18 cellular contexts compared by ENCODE assay signal in the genomic region with DNA sequence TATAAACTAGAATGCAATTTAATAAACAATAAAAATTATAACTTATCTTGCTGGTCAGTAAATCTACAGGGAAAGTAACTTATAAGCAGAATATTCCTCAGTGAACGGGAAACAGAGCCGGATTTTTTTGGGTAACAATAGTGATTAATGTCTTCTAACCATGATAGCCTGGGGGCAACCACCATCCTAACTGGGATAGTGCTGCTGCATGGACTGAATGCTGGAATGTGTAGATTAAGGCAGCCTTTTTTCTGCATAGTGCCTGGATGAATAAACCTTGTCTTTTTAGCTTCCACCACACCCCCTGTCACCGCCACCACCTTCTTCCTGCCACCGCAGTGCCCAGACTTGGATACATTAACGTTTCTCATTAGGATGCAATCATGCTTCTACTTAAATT.
A peak's percentile ranks its signal among the peaks of the same experiment; 100 is the strongest.
DNase-seq lines count a peak whose midpoint lies in the region; ATAC-seq and TF ChIP-seq lines count a peak whose summit lies in the region.
"Had no signal": no experiment of that assay in that cellular context is flagged by ENCODE, and none has a peak within 500 bp of the region (broad histone marks: within the 10 kb centered on the region; RNA-seq: fewer than 3 reads in every experiment).

No MANE protein-coding gene starts in this region.

- DNase-seq in EH (ENCODE audit: low read depth) (peak; percentile 13), RPMI7951 (ENCODE audit: low read depth) (peak; percentile 82), endodermal cell (no peak), posterior vena cava (ENCODE audit: low spot score) (no peak)
- no peak for DNase-seq in activated naive CD8-positive, alpha-beta T cell treated with anti-CD3 and anti-CD28 coated beads, Interleukin-2, amount 50 U/mL, for 24 hours
- DNase-seq in activated CD8-positive, alpha-beta memory T cell treated with anti-CD3 and anti-CD28 coated beads, Interleukin-2, amount 50 U/mL, for 48 hours, result no peak
- DNase-seq in activated T-helper 2 cell treated with anti-CD3 and anti-CD28 coated beads, Interferon-gamma antibody, Interleukin-2, Interleukin-4, amounts not matched to agents 10 μg/mL and 5 μg/mL and 100 μg/mL, durations not matched to agents 14 hours and 24 hours and 36 hours (ENCODE audit: low spot score), result no peak
- DNase-seq: ACHN; CD4-positive, alpha-beta T cell; DMS153; DMS79; GF-D8; GOT3; H7; HFFc6 had no signal

- no peaks in the 10 kb centered on the region for H3K4me1 Mint-ChIP-seq in endodermal cell
- no peaks in the 10 kb centered on the region for H3K4me1 Mint-ChIP-seq in activated naive CD8-positive, alpha-beta T cell treated with anti-CD3 and anti-CD28 coated beads, Interleukin-2, amount 50 U/mL, for 24 hours
- H3K4me1 Mint-ChIP-seq in activated T-helper 2 cell treated with anti-CD3 and anti-CD28 coated beads, Interferon-gamma antibody, Interleukin-2, Interleukin-4, amounts not matched to agents 10 μg/mL and 5 μg/mL and 100 μg/mL, durations not matched to agents 14 hours and 24 hours and 36 hours (ENCODE audit: low read depth), result no peaks in the 10 kb centered on the region

- H3K36me3 Mint-ChIP-seq in endodermal cell (ENCODE audit: low read depth), result no peaks in the 10 kb centered on the region
- no peaks in the 10 kb centered on the region for H3K36me3 Mint-ChIP-seq in activated naive CD8-positive, alpha-beta T cell treated with anti-CD3 and anti-CD28 coated beads, Interleukin-2, amount 50 U/mL, for 24 hours (ENCODE audit: low read depth)
- no peaks in the 10 kb centered on the region for H3K36me3 Mint-ChIP-seq in activated T-helper 2 cell treated with anti-CD3 and anti-CD28 coated beads, Interferon-gamma antibody, Interleukin-2, Interleukin-4, amounts not matched to agents 10 μg/mL and 5 μg/mL and 100 μg/mL, durations not matched to agents 14 hours and 24 hours and 36 hours (ENCODE audit: low read depth)

- 82 to 88% methylated on average over 3 to 5 of the region's 5 CpGs for WGBS in endodermal cell (ENCODE audit: insufficient coverage in 1 of 2, insufficient read length in 1 of 2), 2 experiments

- no peak for ATAC-seq in activated naive CD8-positive, alpha-beta T cell treated with anti-CD3 and anti-CD28 coated beads, Interleukin-2, amount 50 U/mL, for 24 hours
- ATAC-seq: HCT116 had no signal

- intact Hi-C loops in posterior vena cava (cut with DNase I), result no loop called here
- intact Hi-C loops in activated T-helper 2 cell treated with anti-CD3 and anti-CD28 coated beads, Interferon-gamma antibody, Interleukin-2, Interleukin-4, amounts not matched to agents 10 μg/mL and 5 μg/mL and 100 μg/mL, durations not matched to agents 14 hours and 24 hours and 36 hours (cut with micrococcal nuclease), result no loop called here

- no peak overlapping the region for H3K9ac ChIP-seq in endodermal cell (ENCODE audit: extremely low read depth, low read length, poor library complexity, severe bottlenecking)

- H3K9me3 ChIP-seq in endodermal cell (ENCODE audit: control insufficient read depth, low read length), result no peaks in the 10 kb centered on the region

- H3K36me3 ChIP-seq in endodermal cell (ENCODE audit: control insufficient read depth, insufficient read depth, low read length), result no peaks in the 10 kb centered on the region

- H3K4me3 Mint-ChIP-seq in endodermal cell, result no peak overlapping the region
- H3K4me3 Mint-ChIP-seq in activated naive CD8-positive, alpha-beta T cell treated with anti-CD3 and anti-CD28 coated beads, Interleukin-2, amount 50 U/mL, for 24 hours, result no peak overlapping the region
- no peak overlapping the region for H3K4me3 Mint-ChIP-seq in activated T-helper 2 cell treated with anti-CD3 and anti-CD28 coated beads, Interferon-gamma antibody, Interleukin-2, Interleukin-4, amounts not matched to agents 10 μg/mL and 5 μg/mL and 100 μg/mL, durations not matched to agents 14 hours and 24 hours and 36 hours (ENCODE audit: low read depth)
- H3K4me3 Mint-ChIP-seq: CD4-positive, alpha-beta T cell; HFFc6 had no signal

- TF ChIP-seq CTCF in endodermal cell (conservative IDR thresholded peaks at IDR 0.05), result peak; percentile 1

- H3K4me3 ChIP-seq in endodermal cell (ENCODE audit: low read length), result no peak overlapping the region

- no peaks in the 10 kb centered on the region for H3K9me3 Mint-ChIP-seq in endodermal cell
- peaks cover 5% of the 10 kb centered on the region for H3K9me3 Mint-ChIP-seq in activated naive CD8-positive, alpha-beta T cell treated with anti-CD3 and anti-CD28 coated beads, Interleukin-2, amount 50 U/mL, for 24 hours
- H3K9me3 Mint-ChIP-seq in activated T-helper 2 cell treated with anti-CD3 and anti-CD28 coated beads, Interferon-gamma antibody, Interleukin-2, Interleukin-4, amounts not matched to agents 10 μg/mL and 5 μg/mL and 100 μg/mL, durations not matched to agents 14 hours and 24 hours and 36 hours, result no peaks in the 10 kb centered on the region
- H3K9me3 Mint-ChIP-seq: HFFc6 had no signal

- H3K27ac ChIP-seq in endodermal cell (ENCODE audit: low read depth, low read length), result no peak overlapping the region
- H3K27ac ChIP-seq: C4-2B, HL-60 had no signal

- no peaks in the 10 kb centered on the region for H3K4me1 ChIP-seq in endodermal cell (ENCODE audit: control insufficient read depth, insufficient read depth, low read length)

- no peaks in the 10 kb centered on the region for H3K27me3 ChIP-seq in endodermal cell (ENCODE audit: control insufficient read depth, insufficient read depth, low read length, poor library complexity, severe bottlenecking)

- H3K27ac Mint-ChIP-seq in endodermal cell, result no peak overlapping the region
- no peak overlapping the region for H3K27ac Mint-ChIP-seq in activated naive CD8-positive, alpha-beta T cell treated with anti-CD3 and anti-CD28 coated beads, Interleukin-2, amount 50 U/mL, for 24 hours
- H3K27ac Mint-ChIP-seq in activated T-helper 2 cell treated with anti-CD3 and anti-CD28 coated beads, Interferon-gamma antibody, Interleukin-2, Interleukin-4, amounts not matched to agents 10 μg/mL and 5 μg/mL and 100 μg/mL, durations not matched to agents 14 hours and 24 hours and 36 hours, result no peak overlapping the region
- H3K27ac Mint-ChIP-seq: CD4-positive, alpha-beta T cell; HFFc6 had no signal

- peaks cover 4% of the 10 kb centered on the region for H3K27me3 Mint-ChIP-seq in endodermal cell (ENCODE audit: insufficient read depth)
- peaks cover 14% of the 10 kb centered on the region for H3K27me3 Mint-ChIP-seq in activated naive CD8-positive, alpha-beta T cell treated with anti-CD3 and anti-CD28 coated beads, Interleukin-2, amount 50 U/mL, for 24 hours
- H3K27me3 Mint-ChIP-seq in activated T-helper 2 cell treated with anti-CD3 and anti-CD28 coated beads, Interferon-gamma antibody, Interleukin-2, Interleukin-4, amounts not matched to agents 10 μg/mL and 5 μg/mL and 100 μg/mL, durations not matched to agents 14 hours and 24 hours and 36 hours (ENCODE audit: low read depth), result peaks cover 5% of the 10 kb centered on the region

Comparison
In these comparisons a context has a peak if more than half of its experiments do, and no peak if none do; other contexts are left out.
1. DNase-seq: peak in EH (single experiment) and RPMI7951 (single experiment); none in endodermal cell (single experiment), posterior vena cava (single experiment), activated naive CD8-positive, alpha-beta T cell treated with anti-CD3 and anti-CD28 coated beads, Interleukin-2, amount 50 U/mL, for 24 hours (single experiment), activated CD8-positive, alpha-beta memory T cell treated with anti-CD3 and anti-CD28 coated beads, Interleukin-2, amount 50 U/mL, for 48 hours (single experiment) and activated T-helper 2 cell treated with anti-CD3 and anti-CD28 coated beads, Interferon-gamma antibody, Interleukin-2, Interleukin-4, amounts not matched to agents 10 μg/mL and 5 μg/mL and 100 μg/mL, durations not matched to agents 14 hours and 24 hours and 36 hours (single experiment).